In genomic region chr7:135857519-135858274, GRCh38 we compare ENCODE assay signal across 17 cellular contexts.
DNase-seq lines count a peak whose midpoint lies in the region; ATAC-seq, FAIRE-seq and TF ChIP-seq lines count a peak whose summit lies in the region.
"Had no signal": no experiment of that assay in that cellular context is flagged by ENCODE, and none has a peak within 500 bp of the region (broad histone marks: within the 10 kb centered on the region; RNA-seq: fewer than 3 reads in every experiment).

No MANE protein-coding gene starts in this region.

- no peaks in the 10 kb centered on the region for H4K20me1 ChIP-seq in K562 (replicated peaks; ENCODE audit: control insufficient read depth, insufficient read depth, low read length)
- H4K20me1 ChIP-seq in smooth muscle cell (ENCODE audit: low read depth), result peaks cover 5% of the 10 kb centered on the region
- H4K20me1 ChIP-seq: BLaER1 had no signal

- H2AFZ ChIP-seq in K562 (ENCODE audit: low read depth, low read length) (no peak overlapping the region), mesenchymal stem cell (ENCODE audit: low read depth, low read length) (no peak overlapping the region), smooth muscle cell (ENCODE audit: low read depth) (no peak overlapping the region)

- intact Hi-C loops in K562 (cut with micrococcal nuclease), result no loop called here

- TF ChIP-seq RAD21 in K562 (CRISPR knock-in tag; conservative IDR thresholded peaks at IDR 0.05 in 1 of 2, IDR thresholded peaks at IDR 0.05 in 1 of 2), result no peak

- TF ChIP-seq CTCF in HEK293 (tag by site-specific recombination; IDR thresholded peaks at IDR 0.05) (no peak), K562 (IDR thresholded peaks at IDR 0.05 in 2 of 3, conservative IDR thresholded peaks at IDR 0.05 in 1 of 3; ENCODE audit: insufficient read depth in 2 of 3, low read depth in 1 of 3, low read length in 3 of 3) (no peak), smooth muscle cell (IDR thresholded peaks at IDR 0.05; ENCODE audit: borderline replicate concordance, insufficient read depth, poor library complexity, severe bottlenecking) (no peak)

- H3K79me1 ChIP-seq in mesenchymal stem cell (replicated peaks; ENCODE audit: low read length, poor library complexity, severe bottlenecking), result no peaks in the 10 kb centered on the region

- no peak overlapping the region for H3K4me2 ChIP-seq in K562 (ENCODE audit: insufficient read depth, low read length)
- no peak overlapping the region for H3K4me2 ChIP-seq in mesenchymal stem cell (ENCODE audit: low read length, poor library complexity, severe bottlenecking)
- H3K4me2 ChIP-seq in smooth muscle cell, result peak overlapping the region; percentile 32
- H3K4me2 ChIP-seq: BLaER1 had no signal

- H3K4me3 ChIP-seq in HEK293 (ENCODE audit: low read depth, low read length) (no peak overlapping the region), K562 (no peak overlapping the region), mesenchymal stem cell (ENCODE audit: insufficient read depth in 1 of 2, low read depth in 1 of 2, low read length in 2 of 2) (no peak overlapping the region), smooth muscle cell (no peak overlapping the region)
- H3K4me3 ChIP-seq: BLaER1 had no signal

- no peak for TF ChIP-seq EP300 in K562 (IDR thresholded peaks at IDR 0.05; ENCODE audit: low read length)

- CTCF ChIA-PET in HEK293 (lab: Yijun Ruan, JAX) (interaction anchor here (0.6 to 0.9 kb wide), 2 partner anchors 148 to 151 kb away, joined by 3 read pairs; no protein-coding TSS in a partner anchor), K562 (lab: Yijun Ruan, JAX; ENCODE audit: low intra/inter-chr PET ratio) (no interaction called here)

- no peak overlapping the region for H2AK5ac ChIP-seq in mesenchymal stem cell (ENCODE audit: low read length, severe bottlenecking)

- peak overlapping the region; percentile 18 for H4K91ac ChIP-seq in mesenchymal stem cell (ENCODE audit: low read length)

- WGBS in K562 (ENCODE audit: insufficient coverage, low coverage, missing lambda C conversion rate), result 0% methylated on average over 3 of the region's 3 CpGs
- 62% methylated on average over 3 of the region's 3 CpGs for WGBS in mesenchymal stem cell
- 75% methylated on average over 3 of the region's 3 CpGs for WGBS in smooth muscle cell (ENCODE audit: low lambda C conversion rate)

- no TSS peak for BruUV-seq in K562 (replicated peaks; lab: Mats Ljungman, UMichigan)

- no peak for ATAC-seq in K562
- ATAC-seq: HepG2 had no signal

- peaks cover 2 to 14% of the 10 kb centered on the region in 2 experiments; a peak in 3 of 5 replicates for H3K27me3 ChIP-seq in K562 (ENCODE audit: control insufficient read depth in 2 of 2, insufficient read depth in 2 of 2, low read length in 2 of 2)
- peaks cover 3 to 5% of the 10 kb centered on the region in 2 experiments for H3K27me3 ChIP-seq in mesenchymal stem cell (ENCODE audit: control insufficient read depth in 1 of 2, insufficient read depth in 1 of 2, low read length in 2 of 2)
- no peaks in the 10 kb centered on the region for H3K27me3 ChIP-seq in smooth muscle cell (ENCODE audit: low read depth)
- H3K27me3 ChIP-seq: BLaER1 had no signal

- no peak overlapping the region for H3K9ac ChIP-seq in K562 (ENCODE audit: insufficient read depth in 1 of 2, low read depth in 2 of 2, low read length in 2 of 2)
- H3K9ac ChIP-seq in mesenchymal stem cell (ENCODE audit: low read length), result no peak overlapping the region
- H3K9ac ChIP-seq in smooth muscle cell (ENCODE audit: low read depth), result no peak overlapping the region
- H3K9ac ChIP-seq: BLaER1 had no signal

- peaks cover 12% of the 10 kb centered on the region for H3F3A ChIP-seq in smooth muscle cell (ENCODE audit: low read depth)

- no peak overlapping the region for H2BK12ac ChIP-seq in mesenchymal stem cell (ENCODE audit: low read length in 2 of 2)

- H3K23ac ChIP-seq in mesenchymal stem cell (ENCODE audit: low read length in 2 of 2), result no peak overlapping the region

- DNase-seq in K562 (ENCODE audit: extremely low read depth in 1 of 4, low spot score in 3 of 4) (no peak), mesenchymal stem cell (no peak), smooth muscle cell (lab: John Stamatoyannopoulos, UW; ENCODE audit: unreplicated experiment) (no peak), NCI-H748 treated with DMSO at 0.1 percent for 48 hours (lab: John Stamatoyannopoulos, UW) (no peak), cerebellar cortex (ENCODE audit: low spot score) (no peak)
- DNase-seq in activated effector memory CD4-positive, alpha-beta T cell treated with anti-CD3 and anti-CD28 coated beads, Interleukin-2, amount 50 U/mL, for 16 hours, result no peak
- DNase-seq: 8988T; CD4-positive, alpha-beta memory T cell; DMS153; DMS79; GDM1; H9 had no signal

- peak overlapping the region in 1 of 2 experiments; percentile 10 for H3K4ac ChIP-seq in mesenchymal stem cell (ENCODE audit: low read depth in 1 of 2, low read length in 2 of 2)

- H3K79me2 ChIP-seq in K562 (ENCODE audit: control insufficient read depth, insufficient read depth, low read length) (no peaks in the 10 kb centered on the region), smooth muscle cell (ENCODE audit: low read depth) (no peaks in the 10 kb centered on the region)

- in situ Hi-C loops in K562 (cut with MboI), result no loop called here

- TF ChIP-seq POLR2A in K562 (conservative IDR thresholded peaks at IDR 0.05), result no peak

- POLR2A ChIA-PET in HEK293 (lab: Yijun Ruan, JAX), result no interaction called here
- POLR2A ChIA-PET in K562 (lab: Yijun Ruan, JAX), result interaction anchor here (0.6 to 2.2 kb wide), 3 partner anchors 9 to 33 kb away, joined by 3 to 9 read pairs (median 4); no protein-coding TSS in a partner anchor

- H3K27ac ChIP-seq in HEK293 (ENCODE audit: extremely low read depth, low read depth, low read length) (no peak overlapping the region), K562 (ENCODE audit: extremely low read depth, low read depth, low read length) (no peak overlapping the region), mesenchymal stem cell (ENCODE audit: low read length, poor library complexity, severe bottlenecking) (no peak overlapping the region), smooth muscle cell (ENCODE audit: low read depth) (no peak overlapping the region)
- H3K27ac ChIP-seq: BLaER1 had no signal

- no peak for FAIRE-seq in K562 (lab: Jason Lieb, UNC)
- FAIRE-seq: GM12892, H1, HepG2 had no signal

- no peak overlapping the region for H4K8ac ChIP-seq in mesenchymal stem cell (ENCODE audit: low read length)

- no peak overlapping the region for H2BK15ac ChIP-seq in mesenchymal stem cell (ENCODE audit: low read depth, poor library complexity, severe bottlenecking)

- H3K9me3 ChIP-seq in HEK293 (ENCODE audit: control insufficient read depth, insufficient read depth, low read depth, low read length) (no peaks in the 10 kb centered on the region), K562 (replicated peaks; ENCODE audit: control insufficient read depth, insufficient read depth, low read depth, low read length) (no peaks in the 10 kb centered on the region), mesenchymal stem cell (ENCODE audit: control insufficient read depth, low read length) (peaks cover 9% of the 10 kb centered on the region), smooth muscle cell (replicated peaks; ENCODE audit: low read depth) (no peaks in the 10 kb centered on the region)

- no peaks in the 10 kb centered on the region for H3K9me1 ChIP-seq in K562 (ENCODE audit: control insufficient read depth, insufficient read depth, low read length)

- H3K18ac ChIP-seq in mesenchymal stem cell (ENCODE audit: low read depth in 1 of 2, low read length in 2 of 2), result no peak overlapping the region

- H3K4me1 ChIP-seq in HEK293 (ENCODE audit: control insufficient read depth, insufficient read depth, low read length), result no peaks in the 10 kb centered on the region
- peaks cover 0 to 4% of the 10 kb centered on the region in 2 experiments; a peak in 1 of 5 replicates for H3K4me1 ChIP-seq in K562 (replicated peaks in 1 of 2; ENCODE audit: control insufficient read depth in 2 of 2, insufficient read depth in 2 of 2, low read length in 2 of 2)
- peaks cover 2% of the 10 kb centered on the region for H3K4me1 ChIP-seq in mesenchymal stem cell (ENCODE audit: control insufficient read depth, insufficient read depth, low read depth, low read length)
- H3K4me1 ChIP-seq in smooth muscle cell (ENCODE audit: low read depth), result peaks cover 6% of the 10 kb centered on the region
- H3K4me1 ChIP-seq: BLaER1 had no signal

- no peak overlapping the region for H2BK120ac ChIP-seq in mesenchymal stem cell (ENCODE audit: low read depth, low read length)

- H2BK5ac ChIP-seq in mesenchymal stem cell (ENCODE audit: low read depth, low read length, poor library complexity, severe bottlenecking), result no peak overlapping the region

- H3K36me3 ChIP-seq in HEK293 (ENCODE audit: control insufficient read depth in 2 of 2, insufficient read depth in 1 of 2, low read length in 2 of 2) (no peaks in the 10 kb centered on the region), K562 (ENCODE audit: control insufficient read depth, insufficient read depth, low read length) (no peaks in the 10 kb centered on the region), mesenchymal stem cell (ENCODE audit: control insufficient read depth in 1 of 2, insufficient read depth in 2 of 2, low read depth in 1 of 2, low read length in 2 of 2) (no peaks in the 10 kb centered on the region), smooth muscle cell (ENCODE audit: low read depth) (no peaks in the 10 kb centered on the region)
- H3K36me3 ChIP-seq: BLaER1 had no signal

- H3K14ac ChIP-seq in mesenchymal stem cell (ENCODE audit: low read length in 2 of 2), result peak overlapping the region in 1 of 2 experiments; percentile 81

TF ChIP-seq in HEK293, 187 proteins besides CTCF, POLR2A, EP300 and RAD21:
- TF ChIP-seq ZNF391 (tag by site-specific recombination; IDR thresholded peaks at IDR 0.05; ENCODE audit: borderline replicate concordance, low read depth), result no peak
- no peak for TF ChIP-seq KLF7 (tag by site-specific recombination; IDR thresholded peaks at IDR 0.05; ENCODE audit: borderline replicate concordance)
- peak; percentile 81 for TF ChIP-seq SETDB1 (IDR thresholded peaks at IDR 0.05; ENCODE audit: insufficient read length, low read length)

TF ChIP-seq in K562, 482 proteins besides CTCF, POLR2A, EP300 and RAD21:
- TF ChIP-seq TRIM28 (IDR thresholded peaks at IDR 0.05), result 0 out of 2 replicates have a peak, but pooled peaks have one; percentile 59
- TF ChIP-seq THRB (CRISPR knock-in tag; conservative IDR thresholded peaks at IDR 0.05), result no peak

Comparison
In these comparisons a context has a peak if more than half of its experiments do, and no peak if none do; other contexts are left out.
1. Of the 44 proteins assayed by ChIP-seq in both K562 and HEK293: peak only in K562: TRIM28; only in HEK293: SETDB1; in both: none; in neither: 42.